In the genomic region with DNA sequence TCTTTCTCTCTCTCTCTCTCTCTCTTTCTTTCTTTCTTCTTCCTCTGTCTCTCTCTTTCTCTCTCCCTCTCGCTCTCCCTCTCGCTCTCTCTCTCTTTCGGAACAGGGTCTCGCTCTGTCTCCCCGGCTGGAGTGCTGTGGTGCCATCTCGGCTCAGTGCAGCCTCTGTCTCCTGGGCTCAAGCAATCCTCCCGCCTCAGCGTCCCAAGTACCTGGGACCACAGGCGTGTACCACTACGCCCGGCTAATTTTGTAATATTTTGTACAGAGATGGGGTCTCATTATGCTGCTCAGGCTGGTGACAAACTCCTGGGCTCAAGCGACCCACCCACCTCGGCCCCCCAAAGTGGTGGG, we compare ENCODE assay signal across 10 cellular contexts. TPM values are rescaled to one million over a fixed set of nuclear protein-coding genes. Genes with fewer than 3 reads are reported as not detected.
DNase-seq lines count a peak whose midpoint lies in the region; ATAC-seq and TF ChIP-seq lines count a peak whose summit lies in the region.
"Had no signal": no experiment of that assay in that cellular context is flagged by ENCODE, and none has a peak within 500 bp of the region (broad histone marks: within the 10 kb centered on the region; RNA-seq: fewer than 3 reads in every experiment).

No MANE protein-coding gene starts in this region.

- no peaks in the 10 kb centered on the region for H3K36me3 ChIP-seq in ACC112 (ENCODE audit: insufficient read depth, low read length)

- H3K36me3 Mint-ChIP-seq in HFFc6 (ENCODE audit: low read depth), result peaks cover 4% of the 10 kb centered on the region; the same call in 1 of the 2 replicates
- no peaks in the 10 kb centered on the region for H3K36me3 Mint-ChIP-seq in activated T-helper 17 cell treated with anti-CD3 and anti-CD28 coated beads, Interleukin-2, amount 50 U/mL, for 72 hours (ENCODE audit: low read depth)

- H3K79me2 ChIP-seq in ACC112 (ENCODE audit: control insufficient read depth, insufficient read depth, low read length, unreplicated experiment), result no peaks in the 10 kb centered on the region

- H3K4me3 ChIP-seq in ACC112 (ENCODE audit: low read depth, low read length), result no peak overlapping the region
- H3K4me3 ChIP-seq: coronary artery had no signal

- no peaks in the 10 kb centered on the region; the same call in none of the 2 replicates for H3K27me3 Mint-ChIP-seq in HFFc6 (ENCODE audit: insufficient read depth)
- H3K27me3 Mint-ChIP-seq in activated T-helper 17 cell treated with anti-CD3 and anti-CD28 coated beads, Interleukin-2, amount 50 U/mL, for 72 hours, result no peaks in the 10 kb centered on the region

- no peak for TF ChIP-seq CTCF in HFFc6 (IDR thresholded peaks at IDR 0.05)

- peak overlapping the region; percentile 71 for H3K4me3 Mint-ChIP-seq in HFFc6
- H3K4me3 Mint-ChIP-seq in activated T-helper 17 cell treated with anti-CD3 and anti-CD28 coated beads, Interleukin-2, amount 50 U/mL, for 72 hours, result peak overlapping the region; percentile 83

- DNase-seq in HFFc6, result no peak
- DNase-seq in HT-29 (ENCODE audit: low spot score), result no peak

- H2AFZ ChIP-seq in ACC112 (ENCODE audit: low read length, unreplicated experiment), result peak overlapping the region; percentile 8

- H3K27me3 ChIP-seq in ACC112 (ENCODE audit: insufficient read depth, low read length) (no peaks in the 10 kb centered on the region), layer of hippocampus (ENCODE audit: control insufficient read depth, insufficient read depth, low read length) (no peaks in the 10 kb centered on the region)

- peak overlapping the region; percentile 92 for H3K27ac Mint-ChIP-seq in HFFc6
- H3K27ac Mint-ChIP-seq in activated T-helper 17 cell treated with anti-CD3 and anti-CD28 coated beads, Interleukin-2, amount 50 U/mL, for 72 hours, result peak overlapping the region; percentile 92

- no peak for ATAC-seq in activated T-helper 17 cell treated with anti-CD3 and anti-CD28 coated beads, Interleukin-2, amount 50 U/mL, for 72 hours (replicated peaks)
- no peak for ATAC-seq in GM21737 (IDR thresholded peaks at IDR 0.05; ENCODE audit: unreplicated experiment)
- no peak for ATAC-seq in HG03354 (IDR thresholded peaks at IDR 0.05; ENCODE audit: poor library complexity, severe bottlenecking, unreplicated experiment)
- no peak for ATAC-seq in HG03432 (IDR thresholded peaks at IDR 0.05; ENCODE audit: unreplicated experiment)

- peaks cover 42% of the 10 kb centered on the region for H3K4me1 Mint-ChIP-seq in HFFc6 (ENCODE audit: low read depth)
- peaks cover 14% of the 10 kb centered on the region for H3K4me1 Mint-ChIP-seq in activated T-helper 17 cell treated with anti-CD3 and anti-CD28 coated beads, Interleukin-2, amount 50 U/mL, for 72 hours

- peak overlapping the region; percentile 43; the same call in 1 of the 2 replicates for H3K27ac ChIP-seq in ACC112 (ENCODE audit: low read depth, low read length)
- H3K27ac ChIP-seq in layer of hippocampus (ENCODE audit: low read depth, low read length), result peak overlapping the region; percentile 30
- H3K27ac ChIP-seq: coronary artery, VCaP had no signal

- no peaks in the 10 kb centered on the region for H3K9me3 Mint-ChIP-seq in HFFc6
- no peaks in the 10 kb centered on the region for H3K9me3 Mint-ChIP-seq in activated T-helper 17 cell treated with anti-CD3 and anti-CD28 coated beads, Interleukin-2, amount 50 U/mL, for 72 hours

- peaks cover 17% of the 10 kb centered on the region for H3K4me1 ChIP-seq in ACC112 (ENCODE audit: control insufficient read depth, insufficient read depth, low read length, unreplicated experiment)

RNA-seq across cellular contexts. Expression of gene KLHDC4, which starts 12.7 kb away (rescaled TPM):
- 10 to 100 TPM; 18.4 to 23.7 (median 21.7) TPM for total RNA-seq in HFFc6 (2021; fragmentation: NEBNext Ultra II Directional; extraction: Animal tissue kit (Norgen Biotek cat#: 25700))
- total RNA-seq in activated T-helper 17 cell treated with anti-CD3 and anti-CD28 coated beads, Interleukin-2, amount 50 U/mL, for 72 hours, result 100 to 1,000 TPM in 1 of 2 donors, 10 to 100 TPM in 1; 57.8 to 110 TPM
- 64.8 and 73.6 TPM in 2 replicates for total RNA-seq in HT-29 (2014; rRNA removed; shearing (Covaris generic))
